ENCODE assay signal across 10 cellular contexts in the genomic region with DNA sequence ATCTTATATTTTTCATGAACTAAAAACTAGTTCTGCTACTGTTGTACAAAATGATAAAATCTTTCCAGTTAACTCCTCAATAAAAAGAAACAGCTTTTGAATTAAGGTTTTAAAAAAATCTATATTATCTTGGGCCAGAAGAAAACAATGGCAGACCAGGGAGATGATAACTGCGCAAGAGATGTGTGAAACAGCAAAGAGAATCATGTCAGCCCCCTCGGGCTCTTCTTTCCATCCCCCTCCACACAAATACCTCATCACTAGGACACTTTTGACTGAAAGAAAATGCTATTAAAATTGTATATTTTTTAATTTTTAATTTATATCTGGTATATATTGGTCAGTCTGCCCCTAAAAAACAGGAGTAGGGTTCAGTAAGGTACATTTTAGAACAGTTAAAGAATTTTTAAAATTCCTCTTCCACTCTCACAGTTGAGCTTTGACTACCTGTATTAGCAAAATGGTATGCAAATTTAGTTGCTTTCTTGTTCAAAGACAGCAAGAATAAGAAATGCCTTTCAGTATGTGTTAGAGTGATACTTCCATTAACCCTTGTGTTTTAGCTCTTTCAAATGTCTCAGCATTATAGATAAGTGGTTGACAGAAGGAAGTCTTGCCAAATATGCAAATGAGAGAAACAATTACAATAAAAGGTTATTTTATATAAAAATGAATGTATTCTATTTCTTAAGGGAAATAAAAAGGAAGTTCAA. TPM values are rescaled to one million over a fixed set of nuclear protein-coding genes. Genes with fewer than 3 reads are reported as not detected.
A peak's percentile ranks its signal among the peaks of the same experiment; 100 is the strongest.
DNase-seq lines count a peak whose midpoint lies in the region; ATAC-seq and TF ChIP-seq lines count a peak whose summit lies in the region.
"Had no signal": no experiment of that assay in that cellular context is flagged by ENCODE, and none has a peak within 500 bp of the region (broad histone marks: within the 10 kb centered on the region; RNA-seq: fewer than 3 reads in every experiment).

No MANE protein-coding gene starts in this region.

- in situ Hi-C loops in GM13976 (cut with MboI; ENCODE audit: low sequenced_read_pairs, unreplicated experiment), result no loop called here

- H3K27ac Mint-ChIP-seq in activated B cell treated with CpG ODN at 0.5 μM for 24 hours, result no peak overlapping the region
- H3K27ac Mint-ChIP-seq in activated T-helper 2 cell treated with anti-CD3 and anti-CD28 coated beads, Interferon-gamma antibody, Interleukin-2, Interleukin-4, amounts not matched to agents 10 μg/mL and 5 μg/mL and 100 μg/mL, durations not matched to agents 14 hours and 24 hours and 36 hours, result no peak overlapping the region

- H3K4me3 Mint-ChIP-seq in activated B cell treated with CpG ODN at 0.5 μM for 24 hours, result peak overlapping the region; percentile 12
- no peak overlapping the region for H3K4me3 Mint-ChIP-seq in activated T-helper 2 cell treated with anti-CD3 and anti-CD28 coated beads, Interferon-gamma antibody, Interleukin-2, Interleukin-4, amounts not matched to agents 10 μg/mL and 5 μg/mL and 100 μg/mL, durations not matched to agents 14 hours and 24 hours and 36 hours (ENCODE audit: low read depth)

- DNase-seq in GM13976 (ENCODE audit: low spot score) (peak; percentile 15), activated B cell treated with CpG ODN at 0.5 μM for 24 hours (no peak), NCI-H526 treated with DMSO at 0.1 percent for 48 hours (lab: John Stamatoyannopoulos, UW) (no peak), left colon (no peak)
- no peak for DNase-seq in activated T-helper 2 cell treated with anti-CD3 and anti-CD28 coated beads, Interferon-gamma antibody, Interleukin-2, Interleukin-4, amounts not matched to agents 10 μg/mL and 5 μg/mL and 100 μg/mL, durations not matched to agents 14 hours and 24 hours and 36 hours (ENCODE audit: low spot score)
- no peak for DNase-seq in activated CD4-positive, CD25-positive, alpha-beta regulatory T cell treated with anti-CD3 and anti-CD28 coated beads, Interleukin-2, amount 50 U/mL, for 72 hours
- DNase-seq: activated CD4-positive, alpha-beta T cell treated with anti-CD3 and anti-CD28 coated beads for 1 hour; NCI-H526 had no signal

- intact Hi-C loops in activated B cell treated with CpG ODN at 0.5 μM for 24 hours (cut with micrococcal nuclease), result loop anchor here (1.0 kb wide), 1 partner anchor 36 kb away; no protein-coding TSS in a partner anchor
- intact Hi-C loops in activated T-helper 2 cell treated with anti-CD3 and anti-CD28 coated beads, Interferon-gamma antibody, Interleukin-2, Interleukin-4, amounts not matched to agents 10 μg/mL and 5 μg/mL and 100 μg/mL, durations not matched to agents 14 hours and 24 hours and 36 hours (cut with micrococcal nuclease), result loop anchor here (2.0 kb wide), 1 partner anchor 35 kb away; no protein-coding TSS in a partner anchor
- intact Hi-C loops in left colon (cut with DNase I, micrococcal nuclease), result no loop called here

- no peaks in the 10 kb centered on the region for H3K36me3 Mint-ChIP-seq in activated B cell treated with CpG ODN at 0.5 μM for 24 hours (ENCODE audit: low read depth)
- H3K36me3 Mint-ChIP-seq in activated T-helper 2 cell treated with anti-CD3 and anti-CD28 coated beads, Interferon-gamma antibody, Interleukin-2, Interleukin-4, amounts not matched to agents 10 μg/mL and 5 μg/mL and 100 μg/mL, durations not matched to agents 14 hours and 24 hours and 36 hours (ENCODE audit: low read depth), result no peaks in the 10 kb centered on the region

- no peak for TF ChIP-seq CTCF in GM13976 (IDR thresholded peaks at IDR 0.05; ENCODE audit: borderline replicate concordance, control extremely low read depth, extremely low read depth, insufficient read depth, missing control alignments)
- no peak for TF ChIP-seq CTCF in activated B cell treated with CpG ODN at 0.5 μM for 24 hours (IDR thresholded peaks at IDR 0.05)

- H3K9me3 Mint-ChIP-seq in activated B cell treated with CpG ODN at 0.5 μM for 24 hours, result peaks cover 3% of the 10 kb centered on the region
- H3K9me3 Mint-ChIP-seq in activated T-helper 2 cell treated with anti-CD3 and anti-CD28 coated beads, Interferon-gamma antibody, Interleukin-2, Interleukin-4, amounts not matched to agents 10 μg/mL and 5 μg/mL and 100 μg/mL, durations not matched to agents 14 hours and 24 hours and 36 hours, result peaks cover 2% of the 10 kb centered on the region

- CTCF ChIA-PET in activated B cell treated with CpG ODN at 0.5 μM for 24 hours (lab: Charles Lee), result no interaction called here

- ATAC-seq in GM19395 (IDR thresholded peaks at IDR 0.05; ENCODE audit: unreplicated experiment) (peak; percentile 68), HG02970 (IDR thresholded peaks at IDR 0.05; ENCODE audit: low FRiP score, unreplicated experiment) (peak; percentile 70), activated B cell treated with CpG ODN at 0.5 μM for 24 hours (ENCODE audit: low read depth) (no peak), left colon (no peak)

- peaks cover 13% of the 10 kb centered on the region for H3K4me1 Mint-ChIP-seq in activated B cell treated with CpG ODN at 0.5 μM for 24 hours
- H3K4me1 Mint-ChIP-seq in activated T-helper 2 cell treated with anti-CD3 and anti-CD28 coated beads, Interferon-gamma antibody, Interleukin-2, Interleukin-4, amounts not matched to agents 10 μg/mL and 5 μg/mL and 100 μg/mL, durations not matched to agents 14 hours and 24 hours and 36 hours (ENCODE audit: low read depth), result peaks cover 14% of the 10 kb centered on the region

- H3K27me3 Mint-ChIP-seq in activated B cell treated with CpG ODN at 0.5 μM for 24 hours, result peaks cover 2% of the 10 kb centered on the region
- peaks cover 35% of the 10 kb centered on the region for H3K27me3 Mint-ChIP-seq in activated T-helper 2 cell treated with anti-CD3 and anti-CD28 coated beads, Interferon-gamma antibody, Interleukin-2, Interleukin-4, amounts not matched to agents 10 μg/mL and 5 μg/mL and 100 μg/mL, durations not matched to agents 14 hours and 24 hours and 36 hours (ENCODE audit: low read depth)

- POLR2A ChIA-PET in activated B cell treated with CpG ODN at 0.5 μM for 24 hours (lab: Charles Lee), result interaction anchor here (0.7 to 1.0 kb wide), 3 partner anchors 36 to 247 kb away, joined by 3 read pairs; partner anchors contain the start of genes DCAF16, LCORL and NCAPG

RNA-seq across cellular contexts. Expression of gene LCORL, which starts 36.4 kb away (rescaled TPM):
- total RNA-seq in activated B cell treated with CpG ODN at 0.5 μM for 24 hours, result 11.9 and 12.6 TPM in 2 replicates
- total RNA-seq in activated T-helper 2 cell treated with anti-CD3 and anti-CD28 coated beads, Interferon-gamma antibody, Interleukin-2, Interleukin-4, amounts not matched to agents 10 μg/mL and 5 μg/mL and 100 μg/mL, durations not matched to agents 14 hours and 24 hours and 36 hours, result 9.5 and 12.8 TPM in 2 replicates
- total RNA-seq in left colon, result 10 to 100 TPM; 19.1 to 19.3 TPM

Comparison
In these comparisons a context has a peak if more than half of its experiments do, and no peak if none do; other contexts are left out.
1. ATAC-seq: peak in GM19395 (single experiment) and HG02970 (single experiment); none in activated B cell treated with CpG ODN at 0.5 μM for 24 hours (single experiment) and left colon (single experiment).
2. intact Hi-C loops: an anchor here in activated B cell treated with CpG ODN at 0.5 μM for 24 hours (1.0 kb wide) and activated T-helper 2 cell treated with anti-CD3 and anti-CD28 coated beads, Interferon-gamma antibody, Interleukin-2, Interleukin-4, amounts not matched to agents 10 μg/mL and 5 μg/mL and 100 μg/mL, durations not matched to agents 14 hours and 24 hours and 36 hours (2.0 kb wide); none called in left colon.